In the genomic region with DNA sequence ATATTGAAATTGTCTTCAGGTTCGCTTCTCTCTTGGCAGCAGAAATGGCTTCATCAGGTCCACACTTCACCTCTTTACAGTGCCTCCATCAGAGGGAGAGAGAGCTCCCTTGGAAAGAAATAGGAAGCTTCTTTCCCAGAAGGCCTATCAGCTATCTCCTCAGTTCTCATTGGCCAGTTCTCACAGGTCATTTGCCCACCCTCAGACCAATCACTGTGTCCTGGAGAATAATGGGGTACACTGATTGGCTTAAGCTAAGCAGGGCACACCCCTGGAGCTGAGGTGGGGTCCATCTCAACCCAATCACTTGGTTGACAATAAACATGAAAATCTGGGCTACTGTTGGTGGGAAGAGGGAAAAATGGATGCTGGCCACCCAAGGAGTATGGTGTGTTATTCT, we compare ENCODE assay signal across 28 cellular contexts. TPM values are rescaled to one million over a fixed set of nuclear protein-coding genes. Genes with fewer than 3 reads are reported as not detected.
DNase-seq lines count a peak whose midpoint lies in the region; ATAC-seq, FAIRE-seq and TF ChIP-seq lines count a peak whose summit lies in the region.
"Had no signal": no experiment of that assay in that cellular context is flagged by ENCODE, and none has a peak within 500 bp of the region (broad histone marks: within the 10 kb centered on the region; RNA-seq: fewer than 3 reads in every experiment).

No MANE protein-coding gene starts in this region.

- no TSS peak for BruUV-seq in HCT116 (replicated peaks; lab: Mats Ljungman, UMichigan)

- H3K27me3 Mint-ChIP-seq in natural killer cell (ENCODE audit: low read depth in 2 of 2), result no peaks in the 10 kb centered on the region
- H3K27me3 Mint-ChIP-seq: activated CD8-positive, alpha-beta T cell treated with anti-CD3 and anti-CD28 coated beads for 36 hours; activated T-cell treated with anti-CD3 and anti-CD28 coated beads, Interleukin-2, amount 50 U/mL, for 24 hours had no signal

- DNase-seq in HCT116 (ENCODE audit: low read depth, low spot score) (no peak), natural killer cell (no peak), D721Med (ENCODE audit: insufficient read length, low spot score) (no peak), NAMALWA (ENCODE audit: low spot score) (no peak), dedifferentiated amniotic fluid mesenchymal stem cell (ENCODE audit: extremely low spot score) (no peak)
- peak; percentile 41 for DNase-seq in activated CD8-positive, alpha-beta memory T cell treated with anti-CD3 and anti-CD28 coated beads, Interleukin-2, amount 50 U/mL, for 48 hours
- DNase-seq: activated CD8-positive, alpha-beta T cell treated with anti-CD3 and anti-CD28 coated beads for 36 hours; activated naive CD8-positive, alpha-beta T cell treated with anti-CD3 and anti-CD28 coated beads, Interleukin-2, amount 50 U/mL, for 24 hours; activated T-cell treated with anti-CD3 and anti-CD28 coated beads, Interleukin-2, amount 50 U/mL, for 24 hours; central memory CD4-positive, alpha-beta T cell; COR-L47; dermis blood vessel endothelial cell; GOT3; NCI-H1105; NCI-H1930; NCI-H2227 treated with DMSO at 0.1 percent for 48 hours; transverse colon had no signal

- no peak overlapping the region for H3K4me3 ChIP-seq in BLaER1 treated with 17β-estradiol and CSF1 and Interleukin-3, amounts not matched to agents 10 nM and 100 nM
- no peak overlapping the region for H3K4me3 ChIP-seq in HCT116 (replicated peaks in 1 of 2; ENCODE audit: low read depth in 1 of 2, low read length in 2 of 2)
- H3K4me3 ChIP-seq: gastroesophageal sphincter, GM12878, hepatocyte, prostate gland, transverse colon had no signal

- TF ChIP-seq CTCF in HCT116 (IDR thresholded peaks at IDR 0.05 in 2 of 3, conservative IDR thresholded peaks at IDR 0.05 in 1 of 3; ENCODE audit: borderline replicate concordance in 1 of 3, insufficient read depth in 1 of 3, low read depth in 2 of 3, low read length in 2 of 3) (no peak), natural killer cell (IDR thresholded peaks at IDR 0.05) (no peak), D721Med (IDR thresholded peaks at IDR 0.05; ENCODE audit: insufficient read depth, missing control alignments) (no peak)

- H3K27ac Mint-ChIP-seq in natural killer cell, result peak overlapping the region; percentile 95 to 96
- H3K27ac Mint-ChIP-seq: activated CD8-positive, alpha-beta T cell treated with anti-CD3 and anti-CD28 coated beads for 36 hours; activated naive CD8-positive, alpha-beta T cell treated with anti-CD3 and anti-CD28 coated beads, Interleukin-2, amount 50 U/mL, for 24 hours; activated T-cell treated with anti-CD3 and anti-CD28 coated beads, Interleukin-2, amount 50 U/mL, for 24 hours had no signal

- H3K9ac ChIP-seq in BLaER1 treated with 17β-estradiol and CSF1 and Interleukin-3, amounts not matched to agents 10 nM and 100 nM, result no peak overlapping the region
- no peak overlapping the region for H3K9ac ChIP-seq in HCT116 (ENCODE audit: low read length)

- H4K20me1 ChIP-seq in BLaER1 treated with 17β-estradiol and CSF1 and Interleukin-3, amounts not matched to agents 10 nM and 100 nM, result no peaks in the 10 kb centered on the region; a peak in 1 of 22 replicates
- H4K20me1 ChIP-seq in HCT116 (ENCODE audit: insufficient read depth), result no peaks in the 10 kb centered on the region

- FAIRE-seq in D721Med (lab: Jason Lieb, UNC), result no peak
- FAIRE-seq: endometrium, GM12878 had no signal

- no peak for TF ChIP-seq POLR2A in HCT116 (IDR thresholded peaks at IDR 0.05; ENCODE audit: borderline replicate concordance, extremely low read depth, insufficient read depth, insufficient read length)

- H3K9me2 ChIP-seq in HCT116 (ENCODE audit: insufficient read depth), result no peaks in the 10 kb centered on the region

- CTCF ChIA-PET in HCT116 (lab: Charles Lee), result interaction anchor here (1.3 kb wide), 1 partner anchor 62 kb away, joined by 3 read pairs; no protein-coding TSS in a partner anchor

- peak overlapping the region; percentile 97 for H3K4me3 Mint-ChIP-seq in natural killer cell
- H3K4me3 Mint-ChIP-seq: activated CD8-positive, alpha-beta T cell treated with anti-CD3 and anti-CD28 coated beads for 36 hours; activated naive CD8-positive, alpha-beta T cell treated with anti-CD3 and anti-CD28 coated beads, Interleukin-2, amount 50 U/mL, for 24 hours; activated T-cell treated with anti-CD3 and anti-CD28 coated beads, Interleukin-2, amount 50 U/mL, for 24 hours had no signal

- ATAC-seq in HCT116, result peak; percentile 71
- no peak for ATAC-seq in natural killer cell
- ATAC-seq: activated CD8-positive, alpha-beta T cell treated with anti-CD3 and anti-CD28 coated beads for 36 hours; activated naive CD8-positive, alpha-beta T cell treated with anti-CD3 and anti-CD28 coated beads, Interleukin-2, amount 50 U/mL, for 24 hours; gastroesophageal sphincter; GM12878 had no signal

- H3K9me3 ChIP-seq in BLaER1 treated with 17β-estradiol and CSF1 and Interleukin-3, amounts not matched to agents 10 nM and 100 nM (replicated peaks in 1 of 11), result peaks cover 0 to 3% (median 0%) of the 10 kb centered on the region in 11 experiments; a peak in 1 of 22 replicates
- H3K9me3 ChIP-seq in HCT116 (ENCODE audit: control insufficient read depth in 1 of 2, insufficient read depth in 1 of 2, low read depth in 1 of 2, low read length in 2 of 2), result no peaks in the 10 kb centered on the region
- H3K9me3 ChIP-seq: gastroesophageal sphincter, prostate gland, transverse colon had no signal

- no peak overlapping the region for H2AFZ ChIP-seq in HCT116 (ENCODE audit: low read depth, low read length, poor library complexity, severe bottlenecking)
- H2AFZ ChIP-seq: hepatocyte had no signal

- no peaks in the 10 kb centered on the region for H3K27me3 ChIP-seq in BLaER1 treated with 17β-estradiol and CSF1 and Interleukin-3, amounts not matched to agents 10 nM and 100 nM
- no peaks in the 10 kb centered on the region for H3K27me3 ChIP-seq in HCT116 (ENCODE audit: insufficient read depth, low read length)
- H3K27me3 ChIP-seq: hepatocyte, transverse colon had no signal

- intact Hi-C loops in HCT116 (cut with micrococcal nuclease), result no loop called here
- intact Hi-C loops in natural killer cell (cut with micrococcal nuclease), result no loop called here

- RAD21 ChIA-PET in HCT116 (lab: Charles Lee; ENCODE audit: low non-redundant PET in 1 of 2, low total read pairs in 2 of 2, uncharacterized antibody in 2 of 2, unreplicated experiment in 2 of 2), result no interaction called here

- peak overlapping the region in 9 of 11 experiments; percentile 15 to 69 (median 45); a peak in 11 of 22 replicates for H3K4me2 ChIP-seq in BLaER1 treated with 17β-estradiol and CSF1 and Interleukin-3, amounts not matched to agents 10 nM and 100 nM
- H3K4me2 ChIP-seq in HCT116 (ENCODE audit: low read length), result no peak overlapping the region
- H3K4me2 ChIP-seq: hepatocyte had no signal

- peaks cover 83 to 89% of the 10 kb centered on the region in 2 donors for H3K4me1 Mint-ChIP-seq in natural killer cell

- H3K79me2 ChIP-seq in HCT116 (ENCODE audit: insufficient read depth, low read length), result no peaks in the 10 kb centered on the region
- H3K79me2 ChIP-seq: hepatocyte had no signal

- peak overlapping the region in 4 of 11 experiments; percentile 15 to 62 (median 45); a peak in 5 of 22 replicates for H3K27ac ChIP-seq in BLaER1 treated with 17β-estradiol and CSF1 and Interleukin-3, amounts not matched to agents 10 nM and 100 nM
- no peak overlapping the region for H3K27ac ChIP-seq in HCT116 (ENCODE audit: low read depth, low read length)
- H3K27ac ChIP-seq: gastroesophageal sphincter, hepatocyte, prostate gland, transverse colon had no signal

- peaks cover 32 to 60% (median 45%) of the 10 kb centered on the region in 10 experiments for H3K4me1 ChIP-seq in BLaER1 treated with 17β-estradiol and CSF1 and Interleukin-3, amounts not matched to agents 10 nM and 100 nM
- H3K4me1 ChIP-seq in HCT116 (ENCODE audit: control insufficient read depth in 1 of 2, insufficient read depth in 2 of 2, low read length in 2 of 2), result peaks cover 17 to 20% of the 10 kb centered on the region in 2 experiments
- H3K4me1 ChIP-seq: gastroesophageal sphincter, prostate gland, transverse colon had no signal

- no peaks in the 10 kb centered on the region for H3K9me3 Mint-ChIP-seq in natural killer cell
- H3K9me3 Mint-ChIP-seq: activated CD8-positive, alpha-beta T cell treated with anti-CD3 and anti-CD28 coated beads for 36 hours; activated naive CD8-positive, alpha-beta T cell treated with anti-CD3 and anti-CD28 coated beads, Interleukin-2, amount 50 U/mL, for 24 hours; activated T-cell treated with anti-CD3 and anti-CD28 coated beads, Interleukin-2, amount 50 U/mL, for 24 hours had no signal

- TF ChIP-seq RAD21 in HCT116 (IDR thresholded peaks at IDR 0.05; ENCODE audit: low read depth), result no peak

- H3K36me3 ChIP-seq in BLaER1 treated with 17β-estradiol and CSF1 and Interleukin-3, amounts not matched to agents 10 nM and 100 nM, result no peaks in the 10 kb centered on the region
- no peaks in the 10 kb centered on the region for H3K36me3 ChIP-seq in HCT116 (ENCODE audit: control insufficient read depth in 1 of 2, insufficient read depth in 2 of 2, low read length in 2 of 2)
- H3K36me3 ChIP-seq: gastroesophageal sphincter, prostate gland, transverse colon had no signal

- H3K36me3 Mint-ChIP-seq in natural killer cell, result peaks cover 14% of the 10 kb centered on the region

- POLR2A ChIA-PET in HCT116 (lab: Charles Lee), result no interaction called here

TF ChIP-seq in HCT116, 20 proteins besides CTCF, POLR2A, EP300 and RAD21 (continues in another document):
- TF ChIP-seq EZH2 (IDR thresholded peaks at IDR 0.05) (no peak), TCF7L2 (IDR thresholded peaks at IDR 0.05; ENCODE audit: borderline replicate concordance, extremely low read depth, insufficient read depth, insufficient read length) (no peak), CEBPB (IDR thresholded peaks at IDR 0.05; ENCODE audit: low read depth) (no peak), SP1 (IDR thresholded peaks at IDR 0.05; ENCODE audit: low read depth) (no peak), ZFX (IDR thresholded peaks at IDR 0.05) (no peak), SIN3A (IDR thresholded peaks at IDR 0.05; ENCODE audit: low read depth) (no peak), ELF1 (IDR thresholded peaks at IDR 0.05; ENCODE audit: borderline replicate concordance, low read depth) (no peak)
- TF ChIP-seq, protein P1, sequence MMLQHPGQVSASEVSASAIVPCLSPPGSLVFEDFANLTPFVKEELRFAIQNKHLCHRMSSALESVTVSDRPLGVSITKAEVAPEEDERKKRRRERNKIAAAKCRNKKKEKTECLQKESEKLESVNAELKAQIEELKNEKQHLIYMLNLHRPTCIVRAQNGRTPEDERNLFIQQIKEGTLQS (IDR thresholded peaks at IDR 0.05), result no peak
- TF ChIP-seq, protein P2, sequence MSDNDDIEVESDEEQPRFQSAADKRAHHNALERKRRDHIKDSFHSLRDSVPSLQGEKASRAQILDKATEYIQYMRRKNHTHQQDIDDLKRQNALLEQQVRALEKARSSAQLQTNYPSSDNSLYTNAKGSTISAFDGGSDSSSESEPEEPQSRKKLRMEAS (IDR thresholded peaks at IDR 0.05), result no peak

RNA-seq across cellular contexts. Expression of a gene that starts 5.2 kb away (rescaled TPM):
- 0.74 TPM for total RNA-seq in HCT116 (2021; ENCODE audit: unreplicated experiment)
- polyA plus RNA-seq in HCT116 (2012), result 0.09 and 0.17 TPM in 2 replicates
- 1,000 to 10,000 TPM; 4,938 to 8,199 (median 6,542) TPM for total RNA-seq in natural killer cell
- total RNA-seq: dermis blood vessel endothelial cell, hepatocyte, RPMI7951, SK-MEL-5 had no signal
- polyA plus RNA-seq: BJ, fibroblast of lung, hepatocyte had no signal

RNA-seq across cellular contexts. Expression of a gene that starts 31.3 kb away (rescaled TPM):
- total RNA-seq in HCT116 (2021; ENCODE audit: unreplicated experiment) (13.3 TPM), natural killer cell (not detected)
- 0.10 and 0.22 TPM in 2 replicates for polyA plus RNA-seq in HCT116 (2012)
- total RNA-seq: activated CD8-positive, alpha-beta T cell treated with anti-CD3 and anti-CD28 coated beads for 36 hours; dermis blood vessel endothelial cell; fibroblast of lung; gastroesophageal sphincter; RPMI7951; SK-MEL-5; T-helper 1 cell treated with Interleukin-12 subunit alpha and Interleukin-12 subunit beta and Interleukin-4 antibody, amounts not matched to agents 30 ng/mL and 1 ng/mL, for 36 hours; transverse colon had no signal
- polyA plus RNA-seq: BJ, fibroblast of lung had no signal

RNA-seq across cellular contexts. Expression of a gene that starts 54.5 kb away (rescaled TPM):
- total RNA-seq in HCT116 (2021; ENCODE audit: unreplicated experiment), result 0.74 TPM
- 0.21 and 0.30 TPM in 2 replicates for polyA plus RNA-seq in HCT116 (2012)
- under 1 TPM in 1 of 3 donors, not detected in 2; 0.23 TPM for total RNA-seq in natural killer cell
- total RNA-seq: activated CD8-positive, alpha-beta T cell treated with anti-CD3 and anti-CD28 coated beads for 36 hours; GM12878 had no signal

Comparison
In these comparisons a context has a peak if more than half of its experiments do, and no peak if none do; other contexts are left out.
1. RNA of a gene that starts 5.2 kb away (total RNA-seq): 4,938 to 8,199 TPM in natural killer cell; 0.74 TPM in HCT116 (single experiment); every median in the first group is over 1,000 times any median in the second.
2. RNA of a gene that starts 31.3 kb away (total RNA-seq): 13.3 TPM in HCT116 (single experiment); not detected in natural killer cell; every median in the first group is over 10 times any median in the second.